In genomic region chr6:131561925-131562707, GRCh38 we compare ENCODE assay signal across 30 cellular contexts. TPM values are rescaled to one million over a fixed set of nuclear protein-coding genes. Genes with fewer than 3 reads are reported as not detected.
"Had no signal": no experiment of that assay in that cellular context is flagged by ENCODE, and none has a peak within 500 bp of the region (broad histone marks: within the 10 kb centered on the region; RNA-seq: fewer than 3 reads in every experiment).

No MANE protein-coding gene starts in this region.

- H3K36me3 ChIP-seq: left lung, neural progenitor cell, neutrophil, sigmoid colon, spleen, thyroid gland, transverse colon, upper lobe of left lung, vagina had no signal

- ATAC-seq: left lung; natural killer cell; psoas muscle; right cardiac atrium; stimulated activated effector memory CD8-positive, alpha-beta T cell treated with anti-CD3 and anti-CD28 coated beads, Interleukin-12 subunit alpha, Interleukin-12 subunit beta, amount 100 ng/mL, for 72 hours had no signal

- DNase-seq: hippocampal formation; kidney glomerular epithelial cell; left cardiac atrium; left lung; mesendoderm; naive B cell; natural killer cell; nephron progenitor cell; occipital lobe; psoas muscle; retina; right cardiac atrium; sigmoid colon; small intestine; spleen; stimulated activated CD4-positive, alpha-beta T cell treated with anti-CD3 and anti-CD28 coated beads, Interleukin-4, amount 100 ng/mL, for 24 hours; stimulated activated naive CD4-positive, alpha-beta T cell; thyroid gland; transverse colon; upper lobe of left lung had no signal

- H3K27me3 ChIP-seq: left lung, neural progenitor cell, neutrophil, sigmoid colon, spleen, thyroid gland, transverse colon, upper lobe of left lung, vagina had no signal

- H3K79me2 ChIP-seq: parathyroid adenoma had no signal

- H3K4me3 ChIP-seq: left lung, lung, neural progenitor cell, psoas muscle, sigmoid colon, spleen, thyroid gland, transverse colon, upper lobe of left lung, vagina had no signal

- H3K27ac ChIP-seq: left lung, neural progenitor cell, neutrophil, parathyroid adenoma, psoas muscle, sigmoid colon, spleen, thyroid gland, transverse colon, upper lobe of left lung, vagina had no signal

- H3K9ac ChIP-seq: neural progenitor cell, parathyroid adenoma had no signal

- H3K4me2 ChIP-seq: neural progenitor cell had no signal

- H2AFZ ChIP-seq: neural progenitor cell, parathyroid adenoma had no signal

- H3K4me1 ChIP-seq: left lung, neural progenitor cell, parathyroid adenoma, psoas muscle, sigmoid colon, spleen, thyroid gland, transverse colon, upper lobe of left lung, vagina had no signal

- FAIRE-seq: keratinocyte, small intestine had no signal

- H3K9me3 ChIP-seq: left lung, neutrophil, psoas muscle, sigmoid colon, spleen, thyroid gland, transverse colon, upper lobe of left lung, vagina had no signal

RNA-seq across cellular contexts. Expression of gene ARG1, which starts 10.9 kb away (rescaled TPM):
- total RNA-seq: mesothelial cell of epicardium, mononuclear cell, natural killer cell, osteocyte, transverse colon, vagina had no signal
- polyA plus RNA-seq: right cardiac atrium had no signal
